In genomic region chr13:30843548-30843947, GRCh38 we compare ENCODE assay signal across 15 cellular contexts.
DNase-seq lines count a peak whose midpoint lies in the region; ATAC-seq, FAIRE-seq and TF ChIP-seq lines count a peak whose summit lies in the region.
"Had no signal": no experiment of that assay in that cellular context is flagged by ENCODE, and none has a peak within 500 bp of the region (broad histone marks: within the 10 kb centered on the region; RNA-seq: fewer than 3 reads in every experiment).

No MANE protein-coding gene starts in this region.

- no peak overlapping the region for H3K56ac ChIP-seq in IMR-90 (ENCODE audit: extremely low read depth, insufficient read depth, low read length)
- H3K56ac ChIP-seq in H1 (replicated peaks; ENCODE audit: insufficient read length, low read depth, low read length), result peak overlapping the region; percentile 100

- H3K4me3 ChIP-seq in IMR-90 (ENCODE audit: insufficient read depth, low read depth, low read length) (no peak overlapping the region), H1 (ENCODE audit: extremely low read depth in 1 of 4, insufficient read depth in 2 of 4, low read depth in 3 of 4, low read length in 4 of 4) (no peak overlapping the region)
- H3K4me3 ChIP-seq: BLaER1 treated with 17β-estradiol and CSF1 and Interleukin-3, amounts not matched to agents 10 nM and 100 nM had no signal

- in situ Hi-C loops in IMR-90 (cut with MboI; ENCODE audit: low sequenced_read_pairs), result no loop called here

- H3K79me1 ChIP-seq in IMR-90 (ENCODE audit: low read depth in 1 of 2, low read length in 2 of 2) (peaks cover 0 to 23% of the 10 kb centered on the region in 2 experiments; a peak in 2 of 4 replicates), H1 (ENCODE audit: low read depth, low read length) (no peaks in the 10 kb centered on the region; the same call in 1 of the 2 replicates)

- H2BK12ac ChIP-seq in H1 (ENCODE audit: low read depth, low read length), result no peak overlapping the region

- dilution Hi-C loops in IMR-90 (cut with HindIII; ENCODE audit: low sequenced_read_pairs, unreplicated experiment), result no loop called here

- no peak for ATAC-seq in IMR-90 (ENCODE audit: low read depth)
- no peak for ATAC-seq in left ventricle myocardium superior

- H2BK20ac ChIP-seq in IMR-90 (ENCODE audit: low read depth, low read length) (peak overlapping the region; percentile 76), H1 (ENCODE audit: low read length) (no peak overlapping the region)

- H3K9me3 ChIP-seq in IMR-90 (ENCODE audit: control insufficient read depth, insufficient read depth, low read length), result no peaks in the 10 kb centered on the region
- H3K9me3 ChIP-seq in H1 (ENCODE audit: insufficient read depth in 2 of 2, low read depth in 1 of 2, low read length in 1 of 2), result peaks cover 0 to 13% of the 10 kb centered on the region in 2 experiments; a peak in 1 of 4 replicates

- H3K14ac ChIP-seq in IMR-90 (replicated peaks; ENCODE audit: low read depth, low read length), result peak overlapping the region; percentile 94
- H3K14ac ChIP-seq in H1 (ENCODE audit: insufficient read length), result no peak overlapping the region

- peak overlapping the region; percentile 47 for H2AK9ac ChIP-seq in IMR-90 (replicated peaks; ENCODE audit: low read depth, low read length, poor library complexity)

- peak overlapping the region; percentile 100 for H2AK5ac ChIP-seq in IMR-90 (ENCODE audit: low read depth, low read length)
- H2AK5ac ChIP-seq in H1 (ENCODE audit: low read depth, low read length), result peak overlapping the region; percentile 67; the same call in 1 of the 2 replicates

- peaks cover 17% of the 10 kb centered on the region for H3K4me1 ChIP-seq in IMR-90 (ENCODE audit: control insufficient read depth, insufficient read depth, low read length)
- peaks cover 0 to 5% (median 0%) of the 10 kb centered on the region in 4 experiments; a peak in 3 of 7 replicates for H3K4me1 ChIP-seq in H1 (replicated peaks in 1 of 4; ENCODE audit: control insufficient read depth in 3 of 4, insufficient read depth in 4 of 4, low read length in 3 of 4)

- no peak overlapping the region for H3K9ac ChIP-seq in IMR-90 (ENCODE audit: low read depth, low read length)
- H3K9ac ChIP-seq in H1 (replicated peaks in 1 of 4; ENCODE audit: extremely low read depth in 1 of 4, low read depth in 3 of 4, low read length in 3 of 4), result no peak overlapping the region; a peak in 1 of 7 replicates
- H3K9ac ChIP-seq: BLaER1 treated with 17β-estradiol and CSF1 and Interleukin-3, amounts not matched to agents 10 nM and 100 nM had no signal

- no peaks in the 10 kb centered on the region for H4K20me1 ChIP-seq in IMR-90 (ENCODE audit: insufficient read depth, low read length)
- peaks cover 0 to 23% of the 10 kb centered on the region in 2 experiments for H4K20me1 ChIP-seq in H1 (replicated peaks in 1 of 2; ENCODE audit: control insufficient read depth in 1 of 2, insufficient read depth in 2 of 2, low read length in 2 of 2)

- BruUV-seq in IMR-90 (replicated peaks; lab: Mats Ljungman, UMichigan), result no TSS peak

- H3K4me2 ChIP-seq in IMR-90 (ENCODE audit: low read depth, low read length) (no peak overlapping the region), H1 (ENCODE audit: insufficient read depth in 1 of 2, low read depth in 2 of 2, low read length in 2 of 2) (no peak overlapping the region)

- H2BK5ac ChIP-seq in IMR-90 (ENCODE audit: low read depth, low read length, poor library complexity, severe bottlenecking) (peak overlapping the region; percentile 97), H1 (ENCODE audit: low read depth, low read length) (no peak overlapping the region)

- TF ChIP-seq RAD21 in IMR-90 (IDR thresholded peaks at IDR 0.05; ENCODE audit: low read length), result no peak
- no peak for TF ChIP-seq RAD21 in H1 (IDR thresholded peaks at IDR 0.05 in 1 of 2, conservative IDR thresholded peaks at IDR 0.05 in 1 of 2; ENCODE audit: low read depth in 2 of 2, low read length in 2 of 2)

- H3K23me2 ChIP-seq in H1 (ENCODE audit: low read depth, low read length), result peaks cover 28% of the 10 kb centered on the region; the same call in 1 of the 2 replicates

- no peaks in the 10 kb centered on the region for H3K27me3 ChIP-seq in IMR-90 (ENCODE audit: control insufficient read depth, insufficient read depth, low read length)
- H3K27me3 ChIP-seq in H1 (replicated peaks in 1 of 4; ENCODE audit: control insufficient read depth in 3 of 4, extremely low read depth in 1 of 4, insufficient read depth in 3 of 4, low read length in 3 of 4), result peaks cover 0 to 3% (median 0%) of the 10 kb centered on the region in 4 experiments; a peak in 1 of 7 replicates

- H3K27ac ChIP-seq in IMR-90 (ENCODE audit: insufficient read depth, low read length) (no peak overlapping the region), H1 (ENCODE audit: low read depth, low read length) (no peak overlapping the region)
- H3K27ac ChIP-seq: BLaER1 treated with 17β-estradiol and CSF1 and Interleukin-3, amounts not matched to agents 10 nM and 100 nM had no signal

- H4K8ac ChIP-seq in IMR-90 (ENCODE audit: low read depth in 2 of 2, low read length in 2 of 2) (peak overlapping the region; percentile 1 to 65; a peak in 2 of 4 replicates), H1 (ENCODE audit: extremely low read depth, insufficient read depth, low read length) (no peak overlapping the region; the same call in 1 of the 2 replicates)

- FAIRE-seq in GM12892 (lab: Jason Lieb, UNC) (peak; percentile 85), H1 (lab: Jason Lieb, UNC) (peak; percentile 45)

- no peaks in the 10 kb centered on the region for H3K79me2 ChIP-seq in H1 (ENCODE audit: control insufficient read depth in 1 of 2, insufficient read depth in 2 of 2, low read length in 2 of 2)

- H3K18ac ChIP-seq in IMR-90 (ENCODE audit: low read depth, low read length) (peak overlapping the region; percentile 8), H1 (ENCODE audit: extremely low read depth, low read length) (no peak overlapping the region)

- DNase-seq in GM12892 (ENCODE audit: insufficient read length) (no peak), IMR-90 (no peak), H1 (ENCODE audit: low read depth in 1 of 2, low spot score in 2 of 2) (no peak), mesenteric fat pad (ENCODE audit: low spot score) (peak; percentile 64), left ventricle myocardium superior (no peak), NK-92 (lab: John Stamatoyannopoulos, UW; ENCODE audit: unreplicated experiment) (no peak), NCI-H1105 treated with DMSO at 0.1 percent for 48 hours (lab: John Stamatoyannopoulos, UW) (no peak), mucosa of gallbladder (ENCODE audit: low spot score) (no peak)
- DNase-seq: ACHN; Calu3; CD4-positive, alpha-beta T cell; DMS 273 treated with DMSO at 0.1 percent for 48 hours; GOT3; HCEC 1CT had no signal

- no peak for TF ChIP-seq CTCF in IMR-90 (conservative IDR thresholded peaks at IDR 0.05; ENCODE audit: low read depth, low read length)
- TF ChIP-seq CTCF in H1 (IDR thresholded peaks at IDR 0.05; ENCODE audit: control extremely low read depth in 1 of 3, insufficient read depth in 1 of 3, low read depth in 1 of 3, low read length in 3 of 3), result no peak

- H2BK120ac ChIP-seq in IMR-90 (ENCODE audit: low read depth, low read length), result peak overlapping the region; percentile 52
- H2BK120ac ChIP-seq in H1 (replicated peaks; ENCODE audit: low read depth, low read length), result peak overlapping the region; percentile 14

- intact Hi-C loops in IMR-90 (cut with micrococcal nuclease) (no loop called here), left ventricle myocardium superior (cut with micrococcal nuclease) (no loop called here)

- no peak for TF ChIP-seq EP300 in H1 (IDR thresholded peaks at IDR 0.05; ENCODE audit: borderline replicate concordance in 1 of 2, low read depth in 2 of 2, low read length in 2 of 2)

- no peaks in the 10 kb centered on the region for H3K36me3 ChIP-seq in IMR-90 (ENCODE audit: control insufficient read depth, insufficient read depth, low read length)
- peaks cover 0 to 5% (median 0%) of the 10 kb centered on the region in 4 experiments; a peak in 1 of 8 replicates for H3K36me3 ChIP-seq in H1 (ENCODE audit: control insufficient read depth in 2 of 4, insufficient read depth in 4 of 4, low read length in 3 of 4)
- H3K36me3 ChIP-seq: BLaER1 treated with 17β-estradiol and CSF1 and Interleukin-3, amounts not matched to agents 10 nM and 100 nM had no signal

- peak overlapping the region; percentile 15; the same call in 1 of the 2 replicates for H4K5ac ChIP-seq in IMR-90 (ENCODE audit: low read depth, low read length)
- H4K5ac ChIP-seq in H1 (ENCODE audit: insufficient read length, low read depth, low read length), result no peak overlapping the region

- POLR2A ChIA-PET in IMR-90 (lab: Charles Lee; ENCODE audit: unreplicated experiment) (no interaction called here), H1 (lab: Charles Lee; ENCODE audit: partially characterized antibody) (no interaction called here)

- 78% methylated on average over 4 of the region's 4 CpGs; no CpG with 5 or more reads in 1 of the 2 experiments for WGBS in IMR-90 (ENCODE audit: extremely low coverage in 2 of 2, insufficient read length in 1 of 2), 2 experiments
- 54% methylated on average over 4 of the region's 4 CpGs; no CpG with 5 or more reads in 1 of the 2 experiments for WGBS in H1 (ENCODE audit: extremely low coverage in 1 of 2, insufficient coverage in 1 of 2, insufficient read length in 1 of 2, insufficient replicate concordance in 2 of 2, low coverage in 1 of 2, low lambda C conversion rate in 2 of 2, missing lambda C conversion rate in 1 of 2), 2 experiments

- peak overlapping the region; percentile 96 for H2BK15ac ChIP-seq in IMR-90 (ENCODE audit: low read depth, low read length)
- no peak overlapping the region for H2BK15ac ChIP-seq in H1 (ENCODE audit: low read length)

- TF ChIP-seq POLR2A in GM12892 (IDR thresholded peaks at IDR 0.05; ENCODE audit: low read depth, low read length) (no peak), IMR-90 (IDR thresholded peaks at IDR 0.05; ENCODE audit: low read depth, low read length) (no peak), H1 (IDR thresholded peaks at IDR 0.05; ENCODE audit: control extremely low read depth in 1 of 2, low read depth in 2 of 2, low read length in 2 of 2) (no peak)

- peak overlapping the region; percentile 66 for H4K91ac ChIP-seq in IMR-90 (ENCODE audit: insufficient read depth, low read depth, low read length)
- H4K91ac ChIP-seq in H1 (replicated peaks; ENCODE audit: insufficient read length, low read length), result peak overlapping the region; percentile 91

- CTCF ChIA-PET in IMR-90 (lab: Yijun Ruan, JAX), result no interaction called here
- CTCF ChIA-PET in H1 (lab: Charles Lee; ENCODE audit: partially characterized antibody), result no interaction called here

- H2AFZ ChIP-seq in IMR-90 (replicated peaks; ENCODE audit: low read length, poor library complexity) (peak overlapping the region; percentile 63), H1 (ENCODE audit: low read length) (no peak overlapping the region)

- peaks cover 50% of the 10 kb centered on the region for H3K9me1 ChIP-seq in IMR-90 (ENCODE audit: insufficient read depth, low read length)

- H3K4ac ChIP-seq in IMR-90 (ENCODE audit: low read depth, low read length), result peak overlapping the region; percentile 84
- H3K4ac ChIP-seq in H1 (replicated peaks; ENCODE audit: insufficient read length, low read depth, low read length), result no peak overlapping the region

- H3K23ac ChIP-seq in IMR-90 (ENCODE audit: low read depth, low read length), result peak overlapping the region; percentile 68
- peak overlapping the region; percentile 61 for H3K23ac ChIP-seq in H1 (ENCODE audit: insufficient read length)

TF ChIP-seq in H1, 55 proteins besides CTCF, POLR2A, EP300 and RAD21 (continues in another document):
- no peak for TF ChIP-seq CEBPB (IDR thresholded peaks at IDR 0.05; ENCODE audit: low read depth, low read length)
